In the genomic region with DNA sequence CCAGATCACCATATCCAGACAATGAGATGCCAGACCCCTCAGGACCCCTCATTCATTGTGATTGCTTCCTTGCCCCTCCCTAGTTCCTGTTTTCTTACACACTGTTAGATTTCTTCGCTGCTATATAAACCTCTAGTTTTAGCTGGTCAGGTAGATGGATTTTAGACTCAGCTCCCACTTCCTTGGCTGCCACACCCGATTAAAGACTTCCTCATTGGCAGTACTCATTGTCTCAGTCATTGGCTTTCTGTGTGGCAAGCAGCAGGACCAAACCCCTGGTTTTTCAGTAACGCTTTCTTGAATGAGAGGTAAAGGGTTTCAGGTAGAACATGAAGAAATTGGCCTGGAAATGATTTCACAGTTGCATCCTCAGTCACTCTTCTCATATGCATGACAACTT, we compare ENCODE assay signal across 14 cellular contexts. TPM values are rescaled to one million over a fixed set of nuclear protein-coding genes. Genes with fewer than 3 reads are reported as not detected.
DNase-seq lines count a peak whose midpoint lies in the region; ATAC-seq, FAIRE-seq and TF ChIP-seq lines count a peak whose summit lies in the region.
"Had no signal": no experiment of that assay in that cellular context is flagged by ENCODE, and none has a peak within 500 bp of the region (broad histone marks: within the 10 kb centered on the region; RNA-seq: fewer than 3 reads in every experiment).

No MANE protein-coding gene starts in this region.

- H3K4me3 Mint-ChIP-seq in IgD-negative memory B cell, result peak overlapping the region in 2 of 4 donors; percentile 51 to 61

- in situ Hi-C loops in K562 (cut with MboI), result no loop called here
- in situ Hi-C loops in brain microvascular endothelial cell (cut with HindIII; ENCODE audit: low pct_ligation_motif_present, low sequenced_read_pairs), result no loop called here

- no peak overlapping the region for H3K4me3 ChIP-seq in BLaER1
- no peak overlapping the region for H3K4me3 ChIP-seq in K562
- no peak overlapping the region for H3K4me3 ChIP-seq in brain microvascular endothelial cell (ENCODE audit: low read depth, low read length)
- H3K4me3 ChIP-seq: HAP-1 had no signal

- TF ChIP-seq CTCF in K562 (IDR thresholded peaks at IDR 0.05 in 2 of 3, conservative IDR thresholded peaks at IDR 0.05 in 1 of 3; ENCODE audit: insufficient read depth in 2 of 3, low read depth in 1 of 3, low read length in 3 of 3) (no peak), omental fat pad (IDR thresholded peaks at IDR 0.05) (no peak), brain microvascular endothelial cell (IDR thresholded peaks at IDR 0.05; ENCODE audit: low read depth, low read length, missing control alignments) (no peak)

- H3K4me2 ChIP-seq in BLaER1, result peak overlapping the region; percentile 16
- H3K4me2 ChIP-seq in K562 (ENCODE audit: insufficient read depth, low read length), result no peak overlapping the region

- peaks cover 0 to 1% (median 0%) of the 10 kb centered on the region in 3 donors for H3K9me3 Mint-ChIP-seq in IgD-negative memory B cell

- peak overlapping the region in 2 of 3 donors; percentile 31 to 36 for H3K27ac Mint-ChIP-seq in IgD-negative memory B cell

- H3K4me1 Mint-ChIP-seq in IgD-negative memory B cell, result peaks cover 14 to 23% (median 19%) of the 10 kb centered on the region in 3 donors

- H3K36me3 Mint-ChIP-seq in IgD-negative memory B cell, result peaks cover 3% of the 10 kb centered on the region

- no peak for TF ChIP-seq EP300 in K562 (IDR thresholded peaks at IDR 0.05; ENCODE audit: low read length)

- no peaks in the 10 kb centered on the region for H3K79me2 ChIP-seq in K562 (ENCODE audit: control insufficient read depth, insufficient read depth, low read length)

- DNase-seq in K562 (ENCODE audit: extremely low read depth in 1 of 4, low spot score in 3 of 4) (no peak), mucosa of gallbladder (ENCODE audit: low spot score) (peak; percentile 15), omental fat pad (ENCODE audit: low spot score) (no peak), brain microvascular endothelial cell (no peak), NCI-H526 (lab: John Stamatoyannopoulos, UW) (no peak)
- DNase-seq: COR-L47; NCI-H1417 treated with DMSO at 0.1 percent for 48 hours; NCI-H2029; NCI-H2171; NCI-H446; NK-92 treated with Interleukin-12 subunit alpha and Interleukin-12 subunit beta, amount 100 ng/mL, for 24 hours had no signal

- peaks cover 10% of the 10 kb centered on the region for H3K9me3 ChIP-seq in BLaER1
- H3K9me3 ChIP-seq in K562 (replicated peaks; ENCODE audit: control insufficient read depth, insufficient read depth, low read depth, low read length), result no peaks in the 10 kb centered on the region
- H3K9me3 ChIP-seq: HAP-1 had no signal

- H4K20me1 ChIP-seq in BLaER1 (no peaks in the 10 kb centered on the region), K562 (replicated peaks; ENCODE audit: control insufficient read depth, insufficient read depth, low read length) (no peaks in the 10 kb centered on the region)

- H3K27me3 Mint-ChIP-seq in IgD-negative memory B cell, result no peaks in the 10 kb centered on the region

- H2AFZ ChIP-seq in K562 (ENCODE audit: low read depth, low read length), result no peak overlapping the region

- no peaks in the 10 kb centered on the region for H3K36me3 ChIP-seq in BLaER1
- no peaks in the 10 kb centered on the region for H3K36me3 ChIP-seq in K562 (ENCODE audit: control insufficient read depth, insufficient read depth, low read length)
- H3K36me3 ChIP-seq in brain microvascular endothelial cell (replicated peaks), result no peaks in the 10 kb centered on the region
- H3K36me3 ChIP-seq: HAP-1 had no signal

- FAIRE-seq in K562 (lab: Jason Lieb, UNC), result peak; percentile 19

- no peaks in the 10 kb centered on the region for H3K9me1 ChIP-seq in K562 (ENCODE audit: control insufficient read depth, insufficient read depth, low read length)

- CTCF ChIA-PET in K562 (lab: Yijun Ruan, JAX; ENCODE audit: low intra/inter-chr PET ratio), result no interaction called here

- no peak overlapping the region for H3K9ac ChIP-seq in BLaER1
- no peak overlapping the region for H3K9ac ChIP-seq in K562 (ENCODE audit: insufficient read depth in 1 of 2, low read depth in 2 of 2, low read length in 2 of 2)

- WGBS in K562 (ENCODE audit: insufficient coverage, low coverage, missing lambda C conversion rate), result 14% methylated on average over 3 of the region's 3 CpGs

- no peak for TF ChIP-seq POLR2A in K562 (conservative IDR thresholded peaks at IDR 0.05)

- POLR2A ChIA-PET in K562 (lab: Yijun Ruan, JAX), result no interaction called here

- H3K27me3 ChIP-seq in BLaER1, result no peaks in the 10 kb centered on the region
- no peaks in the 10 kb centered on the region; a peak in 1 of 5 replicates for H3K27me3 ChIP-seq in K562 (ENCODE audit: control insufficient read depth in 2 of 2, insufficient read depth in 2 of 2, low read length in 2 of 2)
- H3K27me3 ChIP-seq in brain microvascular endothelial cell (replicated peaks), result no peaks in the 10 kb centered on the region

- intact Hi-C loops in K562 (cut with micrococcal nuclease), result no loop called here

- no peak for TF ChIP-seq RAD21 in K562 (CRISPR knock-in tag; conservative IDR thresholded peaks at IDR 0.05 in 1 of 2, IDR thresholded peaks at IDR 0.05 in 1 of 2)

- ATAC-seq in K562 (no peak), omental fat pad (ENCODE audit: low FRiP score) (no peak)

- H3K4me1 ChIP-seq in BLaER1 (peaks cover 10% of the 10 kb centered on the region), K562 (replicated peaks in 1 of 2; ENCODE audit: control insufficient read depth in 2 of 2, insufficient read depth in 2 of 2, low read length in 2 of 2) (no peaks in the 10 kb centered on the region)

- BruUV-seq in K562 (replicated peaks; lab: Mats Ljungman, UMichigan), result no TSS peak

- H3K27ac ChIP-seq in BLaER1 (peak overlapping the region; percentile 11; the same call in 1 of the 2 replicates), K562 (ENCODE audit: extremely low read depth, low read depth, low read length) (no peak overlapping the region), brain microvascular endothelial cell (no peak overlapping the region)

TF ChIP-seq in K562, 482 proteins besides CTCF, POLR2A, EP300 and RAD21:
- TF ChIP-seq SPI1 (IDR thresholded peaks at IDR 0.05; ENCODE audit: borderline replicate concordance, low read depth, low read length), result peak; percentile 12; the same call in 1 of the 2 replicates
- TF ChIP-seq NCOA6 (IDR thresholded peaks at IDR 0.05), result no peak
- TF ChIP-seq, protein P1, sequence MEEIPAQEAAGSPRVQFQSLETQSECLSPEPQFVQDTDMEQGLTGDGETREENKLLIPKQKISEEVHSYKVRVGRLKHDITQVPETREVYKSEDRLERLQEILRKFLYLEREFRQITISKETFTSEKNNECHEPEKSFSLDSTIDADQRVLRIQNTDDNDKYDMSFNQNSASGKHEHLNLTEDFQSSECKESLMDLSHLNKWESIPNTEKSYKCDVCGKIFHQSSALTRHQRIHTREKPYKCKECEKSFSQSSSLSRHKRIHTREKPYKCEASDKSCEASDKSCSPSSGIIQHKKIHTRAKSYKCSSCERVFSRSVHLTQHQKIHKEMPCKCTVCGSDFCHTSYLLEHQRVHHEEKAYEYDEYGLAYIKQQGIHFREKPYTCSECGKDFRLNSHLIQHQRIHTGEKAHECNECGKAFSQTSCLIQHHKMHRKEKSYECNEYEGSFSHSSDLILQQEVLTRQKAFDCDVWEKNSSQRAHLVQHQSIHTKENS (CRISPR knock-in tag; IDR thresholded peaks at IDR 0.05), result no peak

RNA-seq across cellular contexts. Expression of a gene that starts 47.9 kb away (rescaled TPM):
- polyA plus RNA-seq in IgD-negative memory B cell (78.5 TPM), K562 (2011; rRNA removed) (18.9 and 23.0 TPM in 2 replicates), K562 (2014; fragmentation: Illumina TruSeq; extraction: Trizol) (19.6 and 24.2 TPM in 2 replicates), K562 (2014; fragmentation: Nextera tagmentation; extraction: Ambion mirVana) (10 to 100 TPM; 15.3 to 31.5 TPM), K562 (2014; rRNA removed) (14.6 and 17.2 TPM in 2 replicates)
- total RNA-seq in K562 (2011; cell fraction: chromatin; rRNA removed; ENCODE audit: low replicate concordance), result 19.4 and 35.5 TPM in 2 replicates
- total RNA-seq in K562 (2011; cell fraction: nucleolus; rRNA removed), result 10.7 and 11.4 TPM in 2 replicates
- total RNA-seq in K562 (2011; cell fraction: nucleoplasm; rRNA removed), result 16.7 and 28.9 TPM in 2 replicates
- total RNA-seq in K562 (2014; rRNA removed) (16.0 and 16.3 TPM in 2 replicates), K562 (2014; rRNA removed; fragmentation: Illumina TruSeq; extraction: Trizol) (29.5 and 29.8 TPM in 2 replicates), K562 (2015; rRNA removed; fragmentation: Illumina TruSeq; extraction: Trizol) (27.0 and 28.8 TPM in 2 replicates), K562 (2021) (16.3 and 19.6 TPM in 2 replicates), mucosa of gallbladder (12.2 TPM), omental fat pad (1 to 10 TPM; 6.8 to 8.0 (median 8.0) TPM)
- polyA plus RNA-seq in K562 (2011; cell fraction: cytosol; rRNA removed), result 7.3 and 11.0 TPM in 2 replicates
- polyA plus RNA-seq in K562 (2011; cell fraction: nucleus; rRNA removed), result 7.3 and 7.6 TPM in 2 replicates
- 12.9 and 13.9 TPM in 2 replicates for polyA plus RNA-seq in K562 (2012)
- 27.7 and 28.3 TPM in 2 replicates for polyA minus RNA-seq in K562 (2011; rRNA and poly(A)+ RNA removed)
- 10.0 and 10.4 TPM in 2 replicates for polyA minus RNA-seq in K562 (2011; cell fraction: cytosol; rRNA and poly(A)+ RNA removed)
- 8.6 and 14.1 TPM in 2 replicates for polyA minus RNA-seq in K562 (2011; cell fraction: nucleus; rRNA and poly(A)+ RNA removed)

RNA-seq across cellular contexts. Expression of a gene that starts 48.0 kb away (rescaled TPM):
- 14.2 TPM for polyA plus RNA-seq in IgD-negative memory B cell
- total RNA-seq in K562 (2011; cell fraction: chromatin; rRNA removed; ENCODE audit: low replicate concordance), result 15.6 and 21.8 TPM in 2 replicates
- total RNA-seq in K562 (2011; cell fraction: nucleolus; rRNA removed), result 10.7 and 11.3 TPM in 2 replicates
- 16.2 and 16.4 TPM in 2 replicates for total RNA-seq in K562 (2011; cell fraction: nucleoplasm; rRNA removed)
- total RNA-seq in K562 (2014; rRNA removed), result 17.9 and 21.1 TPM in 2 replicates
- total RNA-seq in K562 (2014; rRNA removed; fragmentation: Illumina TruSeq; extraction: Trizol), result 29.3 and 30.8 TPM in 2 replicates
- 21.2 and 22.0 TPM in 2 replicates for total RNA-seq in K562 (2015; rRNA removed; fragmentation: Illumina TruSeq; extraction: Trizol)
- 23.1 and 24.4 TPM in 2 replicates for total RNA-seq in K562 (2021)
- polyA plus RNA-seq in K562 (2011; rRNA removed), result 19.2 and 22.2 TPM in 2 replicates
- polyA plus RNA-seq in K562 (2011; cell fraction: cytosol; rRNA removed), result 8.1 and 14.7 TPM in 2 replicates
- 4.9 and 7.5 TPM in 2 replicates for polyA plus RNA-seq in K562 (2011; cell fraction: nucleus; rRNA removed)
- 18.1 and 27.8 TPM in 2 replicates for polyA plus RNA-seq in K562 (2012)
- polyA plus RNA-seq in K562 (2014; fragmentation: Illumina TruSeq; extraction: Trizol), result 21.4 and 24.8 TPM in 2 replicates
- 10 to 100 TPM; 35.1 to 46.0 TPM for polyA plus RNA-seq in K562 (2014; fragmentation: Nextera tagmentation; extraction: Ambion mirVana)
- 16.7 and 21.1 TPM in 2 replicates for polyA plus RNA-seq in K562 (2014; rRNA removed)
- 32.6 and 35.4 TPM in 2 replicates for polyA minus RNA-seq in K562 (2011; rRNA and poly(A)+ RNA removed)
- 7.2 and 9.3 TPM in 2 replicates for polyA minus RNA-seq in K562 (2011; cell fraction: cytosol; rRNA and poly(A)+ RNA removed)
- polyA minus RNA-seq in K562 (2011; cell fraction: nucleus; rRNA and poly(A)+ RNA removed), result 5.7 and 12.4 TPM in 2 replicates
- total RNA-seq in mucosa of gallbladder, result 5.8 TPM
- total RNA-seq in omental fat pad, result 1 to 10 TPM; 1.1 to 3.7 (median 2.7) TPM
